Comparison of ENCODE assay signal across 17 cellular contexts in the genomic region with DNA sequence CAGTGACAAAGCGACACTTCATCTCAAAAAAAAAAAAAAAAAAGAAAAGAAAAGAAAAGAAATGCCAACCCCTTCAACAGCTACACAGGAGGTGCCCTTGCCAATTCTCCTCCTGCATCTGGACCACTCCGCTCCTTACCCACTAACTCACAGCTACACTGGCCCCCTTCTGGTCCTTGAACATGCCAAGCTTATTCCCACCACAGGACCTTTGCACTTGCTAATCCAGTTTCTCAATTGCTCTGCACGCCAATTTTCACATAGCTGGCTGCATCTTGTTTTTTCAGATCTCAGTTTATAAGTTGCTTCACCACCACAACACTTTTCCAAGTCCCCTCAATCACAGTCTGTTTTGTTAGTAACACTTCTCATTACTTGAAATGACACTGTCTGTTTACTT. TPM values are rescaled to one million over a fixed set of nuclear protein-coding genes. Genes with fewer than 3 reads are reported as not detected.
A peak's percentile ranks its signal among the peaks of the same experiment; 100 is the strongest.
DNase-seq lines count a peak whose midpoint lies in the region; ATAC-seq and TF ChIP-seq lines count a peak whose summit lies in the region.
"Had no signal": no experiment of that assay in that cellular context is flagged by ENCODE, and none has a peak within 500 bp of the region (broad histone marks: within the 10 kb centered on the region; RNA-seq: fewer than 3 reads in every experiment).

No MANE protein-coding gene starts in this region.

- CTCF ChIA-PET in activated CD4-positive, alpha-beta T cell treated with anti-CD3 and anti-CD28 coated beads for 36 hours (lab: Charles Lee): no interaction called here

- H3K27me3 Mint-ChIP-seq in activated naive CD4-positive, alpha-beta T cell treated with anti-CD3 and anti-CD28 coated beads, Interleukin-2, amount 50 U/mL, for 24 hours: no peaks in the 10 kb centered on the region
- H3K27me3 Mint-ChIP-seq in IgD-negative memory B cell (no peaks in the 10 kb centered on the region), neural crest cell (ENCODE audit: low read depth) (no peaks in the 10 kb centered on the region), mesothelial cell of epicardium (ENCODE audit: low read depth) (no peaks in the 10 kb centered on the region)
- no peaks in the 10 kb centered on the region for H3K27me3 Mint-ChIP-seq in central memory CD8-positive, alpha-beta T cell
- H3K27me3 Mint-ChIP-seq in activated CD4-positive, alpha-beta T cell treated with anti-CD3 and anti-CD28 coated beads for 36 hours: no peaks in the 10 kb centered on the region

- peaks cover 25% of the 10 kb centered on the region for H3K36me3 Mint-ChIP-seq in activated naive CD4-positive, alpha-beta T cell treated with anti-CD3 and anti-CD28 coated beads, Interleukin-2, amount 50 U/mL, for 24 hours
- H3K36me3 Mint-ChIP-seq in IgD-negative memory B cell: peaks cover 4% of the 10 kb centered on the region
- H3K36me3 Mint-ChIP-seq in central memory CD8-positive, alpha-beta T cell (ENCODE audit: insufficient read depth): peaks cover 44% of the 10 kb centered on the region
- H3K36me3 Mint-ChIP-seq in neural crest cell (ENCODE audit: low read depth): peaks cover 20% of the 10 kb centered on the region
- peaks cover 51% of the 10 kb centered on the region for H3K36me3 Mint-ChIP-seq in activated CD4-positive, alpha-beta T cell treated with anti-CD3 and anti-CD28 coated beads for 36 hours (ENCODE audit: low read depth)
- H3K36me3 Mint-ChIP-seq in mesothelial cell of epicardium: peaks cover 29% of the 10 kb centered on the region

- intact Hi-C loops in activated CD4-positive, alpha-beta T cell treated with anti-CD3 and anti-CD28 coated beads for 36 hours (cut with DNase I, micrococcal nuclease): no loop called here

- H3K9me3 Mint-ChIP-seq in activated naive CD4-positive, alpha-beta T cell treated with anti-CD3 and anti-CD28 coated beads, Interleukin-2, amount 50 U/mL, for 24 hours: no peaks in the 10 kb centered on the region
- no peaks in the 10 kb centered on the region for H3K9me3 Mint-ChIP-seq in IgD-negative memory B cell
- no peaks in the 10 kb centered on the region for H3K9me3 Mint-ChIP-seq in central memory CD8-positive, alpha-beta T cell
- H3K9me3 Mint-ChIP-seq in neural crest cell: no peaks in the 10 kb centered on the region
- H3K9me3 Mint-ChIP-seq in activated CD4-positive, alpha-beta T cell treated with anti-CD3 and anti-CD28 coated beads for 36 hours (ENCODE audit: low read depth): no peaks in the 10 kb centered on the region
- H3K9me3 Mint-ChIP-seq in mesothelial cell of epicardium: no peaks in the 10 kb centered on the region

- peaks cover 36% of the 10 kb centered on the region for H3K4me1 Mint-ChIP-seq in activated naive CD4-positive, alpha-beta T cell treated with anti-CD3 and anti-CD28 coated beads, Interleukin-2, amount 50 U/mL, for 24 hours
- H3K4me1 Mint-ChIP-seq in IgD-negative memory B cell (peaks cover 21 to 24% (median 22%) of the 10 kb centered on the region in 3 donors), neural crest cell (peaks cover 16% of the 10 kb centered on the region), mesothelial cell of epicardium (peaks cover 10% of the 10 kb centered on the region)
- peaks cover 51% of the 10 kb centered on the region for H3K4me1 Mint-ChIP-seq in central memory CD8-positive, alpha-beta T cell
- peaks cover 31% of the 10 kb centered on the region for H3K4me1 Mint-ChIP-seq in activated CD4-positive, alpha-beta T cell treated with anti-CD3 and anti-CD28 coated beads for 36 hours

- POLR2A ChIA-PET in activated CD4-positive, alpha-beta T cell treated with anti-CD3 and anti-CD28 coated beads for 36 hours (lab: Charles Lee): interaction anchor here (0.6 to 0.7 kb wide), 2 partner anchors 15 to 18 kb away, joined by 3 read pairs; no protein-coding TSS in a partner anchor

- TF ChIP-seq CTCF in neural crest cell (conservative IDR thresholded peaks at IDR 0.05) (no peak), mesothelial cell of epicardium (IDR thresholded peaks at IDR 0.05; ENCODE audit: unreplicated experiment) (no peak)

- DNase-seq in activated naive CD4-positive, alpha-beta T cell (lab: John Stamatoyannopoulos, UW): no peak
- DNase-seq in central memory CD8-positive, alpha-beta T cell (ENCODE audit: low spot score in 2 of 2): no peak
- DNase-seq in neural crest cell (ENCODE audit: low read depth, low spot score) (no peak), iPS-NIHi7 (ENCODE audit: extremely low spot score) (no peak), mesothelial cell of epicardium (ENCODE audit: low spot score in 2 of 2, unreplicated experiment in 2 of 2) (no peak)
- no peak for DNase-seq in activated CD4-positive, alpha-beta T cell treated with anti-CD3 and anti-CD28 coated beads for 36 hours
- DNase-seq: ACHN, BE2C, COR-L47, Kasumi-1, NCI-H1436, NCI-H2029 treated with DMSO at 0.1 percent for 48 hours, NCI-H510A, NCI-H82 had no signal

- peak overlapping the region; percentile 44 for H3K27ac Mint-ChIP-seq in activated naive CD4-positive, alpha-beta T cell treated with anti-CD3 and anti-CD28 coated beads, Interleukin-2, amount 50 U/mL, for 24 hours
- H3K27ac Mint-ChIP-seq in IgD-negative memory B cell: peak overlapping the region in 2 of 3 donors; percentile 57 to 64
- peak overlapping the region; percentile 38 for H3K27ac Mint-ChIP-seq in central memory CD8-positive, alpha-beta T cell (ENCODE audit: low read depth)
- no peak overlapping the region for H3K27ac Mint-ChIP-seq in neural crest cell (ENCODE audit: unreplicated experiment)
- H3K27ac Mint-ChIP-seq in activated CD4-positive, alpha-beta T cell treated with anti-CD3 and anti-CD28 coated beads for 36 hours: no peak overlapping the region
- H3K27ac Mint-ChIP-seq in mesothelial cell of epicardium: no peak overlapping the region

- ATAC-seq in central memory CD8-positive, alpha-beta T cell (replicated peaks; ENCODE audit: extremely low read depth, poor library complexity, severe bottlenecking): no peak
- ATAC-seq in activated CD4-positive, alpha-beta T cell treated with anti-CD3 and anti-CD28 coated beads for 36 hours: no peak
- ATAC-seq: Right ventricle myocardium inferior had no signal

- H3K4me3 Mint-ChIP-seq in activated naive CD4-positive, alpha-beta T cell treated with anti-CD3 and anti-CD28 coated beads, Interleukin-2, amount 50 U/mL, for 24 hours: no peak overlapping the region
- H3K4me3 Mint-ChIP-seq in IgD-negative memory B cell (peak overlapping the region in 2 of 4 donors; percentile 53 to 78), neural crest cell (peak overlapping the region; percentile 5), mesothelial cell of epicardium (no peak overlapping the region)
- no peak overlapping the region for H3K4me3 Mint-ChIP-seq in central memory CD8-positive, alpha-beta T cell
- no peak overlapping the region for H3K4me3 Mint-ChIP-seq in activated CD4-positive, alpha-beta T cell treated with anti-CD3 and anti-CD28 coated beads for 36 hours

RNA-seq across cellular contexts. Expression of a gene that starts 5.5 kb away (rescaled TPM):
- polyA plus RNA-seq in IgD-negative memory B cell: 33.8 TPM
- total RNA-seq in neural crest cell (146 and 155 TPM in 2 replicates), mesothelial cell of epicardium (98.2 to 103 TPM (median 99.4 TPM) in 3 replicates)
- total RNA-seq in activated CD4-positive, alpha-beta T cell treated with anti-CD3 and anti-CD28 coated beads for 36 hours: 100 to 1,000 TPM; 171 TPM

RNA-seq across cellular contexts. Expression of a gene that starts 5.9 kb away (rescaled TPM):
- polyA plus RNA-seq in IgD-negative memory B cell: 162 TPM
- total RNA-seq in neural crest cell (107 and 108 TPM in 2 replicates), mesothelial cell of epicardium (63.1 to 79.2 TPM (median 70.3 TPM) in 3 replicates)
- 100 to 1,000 TPM; 140 to 190 TPM for total RNA-seq in activated CD4-positive, alpha-beta T cell treated with anti-CD3 and anti-CD28 coated beads for 36 hours

RNA-seq across cellular contexts. Expression of a gene that starts 28.3 kb away (rescaled TPM):
- 728 TPM for polyA plus RNA-seq in IgD-negative memory B cell
- 67.7 and 71.6 TPM in 2 replicates for total RNA-seq in neural crest cell
- 100 to 1,000 TPM; 318 to 326 TPM for total RNA-seq in activated CD4-positive, alpha-beta T cell treated with anti-CD3 and anti-CD28 coated beads for 36 hours
- 30.0 to 35.3 TPM (median 32.5 TPM) in 3 replicates for total RNA-seq in mesothelial cell of epicardium

RNA-seq across cellular contexts. Expression of a gene that starts 35.7 kb away (rescaled TPM):
- 5.5 TPM for polyA plus RNA-seq in IgD-negative memory B cell
- total RNA-seq in neural crest cell (9.7 and 11.1 TPM in 2 replicates), mesothelial cell of epicardium (6.7 to 12.3 TPM (median 10.5 TPM) in 3 replicates)
- total RNA-seq in activated CD4-positive, alpha-beta T cell treated with anti-CD3 and anti-CD28 coated beads for 36 hours: 1 to 10 TPM; 4.7 to 7.7 TPM

RNA-seq across cellular contexts. Expression of a gene that starts 35.9 kb away (rescaled TPM):
- 28.7 TPM for polyA plus RNA-seq in IgD-negative memory B cell
- total RNA-seq in neural crest cell: 111 and 117 TPM in 2 replicates
- total RNA-seq in activated CD4-positive, alpha-beta T cell treated with anti-CD3 and anti-CD28 coated beads for 36 hours: 10 to 100 TPM; 56.1 to 57.9 TPM
- total RNA-seq in mesothelial cell of epicardium: 67.5 to 72.8 TPM (median 69.5 TPM) in 3 replicates

Comparison
In these comparisons a context has a peak if more than half of its experiments do, and no peak if none do; other contexts are left out.
1. H3K27ac Mint-ChIP-seq: peak in activated naive CD4-positive, alpha-beta T cell treated with anti-CD3 and anti-CD28 coated beads, Interleukin-2, amount 50 U/mL, for 24 hours (single experiment), IgD-negative memory B cell (2 of 3) and central memory CD8-positive, alpha-beta T cell (single experiment); none in neural crest cell (single experiment), activated CD4-positive, alpha-beta T cell treated with anti-CD3 and anti-CD28 coated beads for 36 hours (single experiment) and mesothelial cell of epicardium (single experiment).